In the genomic region with DNA sequence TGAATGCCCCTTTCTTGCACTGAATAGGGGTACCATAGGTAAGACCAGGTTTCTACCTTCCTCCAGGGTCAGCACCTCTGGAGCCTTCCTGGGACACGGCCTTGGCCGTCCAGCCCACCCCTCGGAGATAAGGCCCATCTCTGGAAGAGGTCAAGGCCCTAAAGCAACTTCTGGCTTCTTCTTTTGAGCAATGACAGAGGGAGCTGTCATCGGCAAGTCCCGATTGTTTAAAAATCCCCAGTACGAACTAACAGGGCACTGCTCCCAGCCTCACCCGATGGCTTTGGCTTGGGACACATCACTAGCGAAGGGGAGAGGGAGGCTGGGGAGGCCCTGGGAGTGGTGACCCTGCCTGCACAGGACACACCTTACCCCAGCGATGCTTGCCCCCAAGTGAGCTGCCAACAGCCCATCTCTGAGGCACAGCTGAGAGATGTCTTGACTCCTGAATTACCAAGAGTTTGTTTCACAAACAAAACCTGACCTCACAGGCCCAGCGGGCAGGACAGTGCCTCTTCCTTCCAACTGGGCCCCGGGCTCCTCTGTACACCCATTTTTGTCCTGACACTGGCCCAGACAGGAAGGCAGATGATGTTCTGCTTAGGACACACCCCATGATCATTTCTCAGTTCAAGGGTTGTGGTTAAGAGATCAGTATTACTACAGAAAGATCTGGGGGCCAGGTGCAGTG, we compare ENCODE assay signal across 1 cellular context.
TF ChIP-seq lines count a peak whose summit lies in the region.

No MANE protein-coding gene starts in this region.

TF ChIP-seq in WTC11, 78 proteins besides CTCF, POLR2A, EP300 and RAD21 (continued from another document):
- TF ChIP-seq, protein P1, sequence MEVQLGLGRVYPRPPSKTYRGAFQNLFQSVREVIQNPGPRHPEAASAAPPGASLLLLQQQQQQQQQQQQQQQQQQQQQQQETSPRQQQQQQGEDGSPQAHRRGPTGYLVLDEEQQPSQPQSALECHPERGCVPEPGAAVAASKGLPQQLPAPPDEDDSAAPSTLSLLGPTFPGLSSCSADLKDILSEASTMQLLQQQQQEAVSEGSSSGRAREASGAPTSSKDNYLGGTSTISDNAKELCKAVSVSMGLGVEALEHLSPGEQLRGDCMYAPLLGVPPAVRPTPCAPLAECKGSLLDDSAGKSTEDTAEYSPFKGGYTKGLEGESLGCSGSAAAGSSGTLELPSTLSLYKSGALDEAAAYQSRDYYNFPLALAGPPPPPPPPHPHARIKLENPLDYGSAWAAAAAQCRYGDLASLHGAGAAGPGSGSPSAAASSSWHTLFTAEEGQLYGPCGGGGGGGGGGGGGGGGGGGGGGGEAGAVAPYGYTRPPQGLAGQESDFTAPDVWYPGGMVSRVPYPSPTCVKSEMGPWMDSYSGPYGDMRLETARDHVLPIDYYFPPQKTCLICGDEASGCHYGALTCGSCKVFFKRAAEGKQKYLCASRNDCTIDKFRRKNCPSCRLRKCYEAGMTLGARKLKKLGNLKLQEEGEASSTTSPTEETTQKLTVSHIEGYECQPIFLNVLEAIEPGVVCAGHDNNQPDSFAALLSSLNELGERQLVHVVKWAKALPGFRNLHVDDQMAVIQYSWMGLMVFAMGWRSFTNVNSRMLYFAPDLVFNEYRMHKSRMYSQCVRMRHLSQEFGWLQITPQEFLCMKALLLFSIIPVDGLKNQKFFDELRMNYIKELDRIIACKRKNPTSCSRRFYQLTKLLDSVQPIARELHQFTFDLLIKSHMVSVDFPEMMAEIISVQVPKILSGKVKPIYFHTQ (CRISPR knock-in tag; IDR thresholded peaks at IDR 0.05): no peak
- TF ChIP-seq MAX (CRISPR knock-in tag; IDR thresholded peaks at IDR 0.05) (no peak), ZBTB21 (CRISPR knock-in tag; IDR thresholded peaks at IDR 0.05; ENCODE audit: borderline replicate concordance) (no peak), PRRX2 (CRISPR knock-in tag; IDR thresholded peaks at IDR 0.05) (no peak), ZNF416 (CRISPR knock-in tag; IDR thresholded peaks at IDR 0.05) (no peak), ZNF532 (CRISPR knock-in tag; IDR thresholded peaks at IDR 0.05; ENCODE audit: borderline replicate concordance) (no peak), ZNF425 (CRISPR knock-in tag; conservative IDR thresholded peaks at IDR 0.05) (no peak)
- TF ChIP-seq, protein P2, sequence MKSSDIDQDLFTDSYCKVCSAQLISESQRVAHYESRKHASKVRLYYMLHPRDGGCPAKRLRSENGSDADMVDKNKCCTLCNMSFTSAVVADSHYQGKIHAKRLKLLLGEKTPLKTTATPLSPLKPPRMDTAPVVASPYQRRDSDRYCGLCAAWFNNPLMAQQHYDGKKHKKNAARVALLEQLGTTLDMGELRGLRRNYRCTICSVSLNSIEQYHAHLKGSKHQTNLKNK (CRISPR knock-in tag; IDR thresholded peaks at IDR 0.05): no peak
